Comparison of ENCODE assay signal across 8 cellular contexts in the genomic region with DNA sequence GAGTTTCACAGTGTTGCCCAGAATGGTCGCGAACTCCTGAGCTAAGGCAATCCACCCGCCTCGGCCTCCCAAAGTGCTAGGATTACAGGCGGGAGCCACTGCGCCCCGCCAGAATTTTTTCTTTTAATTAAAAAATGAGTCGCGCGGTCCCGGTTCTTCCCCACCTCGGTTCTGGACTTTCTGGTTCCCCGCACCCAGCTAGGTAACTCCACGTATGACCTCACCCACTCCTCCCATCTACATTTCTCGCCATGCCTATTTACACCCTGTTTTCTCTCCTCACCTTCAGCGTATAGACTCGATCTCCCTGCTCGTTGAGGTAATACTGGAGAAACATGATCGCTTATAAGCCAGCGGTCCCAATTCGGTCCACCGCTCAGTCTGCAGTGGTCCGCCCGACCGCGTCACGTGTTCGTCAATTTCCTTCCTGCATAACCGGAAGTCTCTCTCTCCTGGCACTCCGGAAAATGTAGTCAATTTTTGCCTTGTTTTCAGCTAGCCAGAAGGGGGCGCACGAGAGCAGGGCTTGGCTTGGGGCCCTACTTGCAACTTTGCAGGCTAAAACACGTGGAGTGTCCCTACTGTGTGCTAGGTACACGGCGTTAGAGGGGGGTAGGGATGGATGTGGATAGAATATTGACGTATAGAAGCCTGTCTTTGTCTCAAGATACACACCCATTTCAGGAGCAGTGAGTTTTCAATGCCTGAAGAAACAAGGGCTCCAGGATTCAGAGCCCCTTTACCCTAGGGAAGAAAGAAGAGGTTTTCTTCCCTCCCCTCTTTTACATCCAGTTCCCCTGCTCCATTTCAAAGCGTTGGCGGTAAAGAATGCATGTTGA. TPM values are rescaled to one million over a fixed set of nuclear protein-coding genes. Genes with fewer than 3 reads are reported as not detected.
DNase-seq lines count a peak whose midpoint lies in the region; ATAC-seq and TF ChIP-seq lines count a peak whose summit lies in the region.

NOP10 (minus strand) TSS at position 400 of the 839 bp plus-strand sequence; CDS start at position 337, 63 bp downstream.
A gene with protein sequence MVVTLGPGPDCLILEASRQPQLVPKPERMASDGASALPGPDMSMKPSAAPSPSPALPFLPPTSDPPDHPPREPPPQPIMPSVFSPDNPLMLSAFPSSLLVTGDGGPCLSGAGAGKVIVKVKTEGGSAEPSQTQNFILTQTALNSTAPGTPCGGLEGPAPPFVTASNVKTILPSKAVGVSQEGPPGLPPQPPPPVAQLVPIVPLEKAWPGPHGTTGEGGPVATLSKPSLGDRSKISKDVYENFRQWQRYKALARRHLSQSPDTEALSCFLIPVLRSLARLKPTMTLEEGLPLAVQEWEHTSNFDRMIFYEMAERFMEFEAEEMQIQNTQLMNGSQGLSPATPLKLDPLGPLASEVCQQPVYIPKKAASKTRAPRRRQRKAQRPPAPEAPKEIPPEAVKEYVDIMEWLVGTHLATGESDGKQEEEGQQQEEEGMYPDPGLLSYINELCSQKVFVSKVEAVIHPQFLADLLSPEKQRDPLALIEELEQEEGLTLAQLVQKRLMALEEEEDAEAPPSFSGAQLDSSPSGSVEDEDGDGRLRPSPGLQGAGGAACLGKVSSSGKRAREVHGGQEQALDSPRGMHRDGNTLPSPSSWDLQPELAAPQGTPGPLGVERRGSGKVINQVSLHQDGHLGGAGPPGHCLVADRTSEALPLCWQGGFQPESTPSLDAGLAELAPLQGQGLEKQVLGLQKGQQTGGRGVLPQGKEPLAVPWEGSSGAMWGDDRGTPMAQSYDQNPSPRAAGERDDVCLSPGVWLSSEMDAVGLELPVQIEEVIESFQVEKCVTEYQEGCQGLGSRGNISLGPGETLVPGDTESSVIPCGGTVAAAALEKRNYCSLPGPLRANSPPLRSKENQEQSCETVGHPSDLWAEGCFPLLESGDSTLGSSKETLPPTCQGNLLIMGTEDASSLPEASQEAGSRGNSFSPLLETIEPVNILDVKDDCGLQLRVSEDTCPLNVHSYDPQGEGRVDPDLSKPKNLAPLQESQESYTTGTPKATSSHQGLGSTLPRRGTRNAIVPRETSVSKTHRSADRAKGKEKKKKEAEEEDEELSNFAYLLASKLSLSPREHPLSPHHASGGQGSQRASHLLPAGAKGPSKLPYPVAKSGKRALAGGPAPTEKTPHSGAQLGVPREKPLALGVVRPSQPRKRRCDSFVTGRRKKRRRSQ (plus strand): TSS at position 579 of the 839 bp plus-strand sequence. CDS start 382 bp downstream, outside the sequence.

- H3K9ac ChIP-seq in parathyroid adenoma, result no peak within 1 kb of the TSS

- H3K4me1 ChIP-seq in parathyroid adenoma (no peaks in the 10 kb centered on the region), tibial nerve (peaks cover 0 to 30% (median 9%) of the 10 kb centered on the region in 4 donors)

- H3K27me3 ChIP-seq in parathyroid adenoma (ENCODE audit: control insufficient read depth, insufficient read depth, low read length) (no peaks in the 10 kb centered on the region), tibial nerve (no peaks in the 10 kb centered on the region)

- H3K4me3 Mint-ChIP-seq in activated naive CD8-positive, alpha-beta T cell, result no peak within 1 kb of the TSS

- peak within 1 kb of the TSS; percentile 51 for H3K4me2 ChIP-seq in parathyroid adenoma (ENCODE audit: low read length)

- H3K36me3 Mint-ChIP-seq in activated naive CD8-positive, alpha-beta T cell, result peaks cover 9% of the 10 kb centered on the region

- no peaks in the 10 kb centered on the region for H3K9me3 Mint-ChIP-seq in activated naive CD8-positive, alpha-beta T cell (ENCODE audit: low read depth)

- H3K27ac ChIP-seq in parathyroid adenoma (peak within 1 kb of the TSS; percentile 25), tibial nerve (peak within 1 kb of the TSS; percentile 66 to 94 (median 90))

- TF ChIP-seq CTCF in GM12801 (IDR thresholded peaks at IDR 0.05; ENCODE audit: extremely low read depth, insufficient read length), result peak; percentile 66
- peak; percentile 75 for TF ChIP-seq CTCF in parathyroid adenoma (IDR thresholded peaks at IDR 0.05)
- peak; percentile 87 to 96 (median 94) for TF ChIP-seq CTCF in tibial nerve (IDR thresholded peaks at IDR 0.05)

- peak; percentile 89 for ATAC-seq in HG02610 (IDR thresholded peaks at IDR 0.05; ENCODE audit: unreplicated experiment)
- peak; percentile 94 for ATAC-seq in SK-N-SH treated with all-trans-retinoic acid at 6 μM for 48 hours
- ATAC-seq in Right ventricle myocardium superior (ENCODE audit: poor library complexity), result peak; percentile 97

- peak within 1 kb of the TSS; percentile 80 for H2AFZ ChIP-seq in parathyroid adenoma

- DNase-seq in NCI-H1092 treated with DMSO at 0.1 percent for 48 hours (lab: John Stamatoyannopoulos, UW) (peak; percentile 82), Right ventricle myocardium superior (peak; percentile 93), tibial nerve (ENCODE audit: low spot score in 2 of 2) (peak; percentile 73 to 85)

- TF ChIP-seq POLR2A in tibial nerve (IDR thresholded peaks at IDR 0.05), result peak; percentile 63 to 68

- H3K79me2 ChIP-seq in parathyroid adenoma, result no peaks in the 10 kb centered on the region

- H3K9me3 ChIP-seq in parathyroid adenoma (ENCODE audit: control insufficient read depth, low read length) (no peaks in the 10 kb centered on the region), tibial nerve (no peaks in the 10 kb centered on the region)

- H3K27ac Mint-ChIP-seq in activated naive CD8-positive, alpha-beta T cell, result peak within 1 kb of the TSS; percentile 94

- H3K36me3 ChIP-seq in parathyroid adenoma (ENCODE audit: control insufficient read depth, insufficient read depth, low read length) (no peaks in the 10 kb centered on the region), tibial nerve (peaks cover 0 to 22% (median 0%) of the 10 kb centered on the region in 3 donors)

- peak; percentile 80 to 98 for TF ChIP-seq EP300 in tibial nerve (IDR thresholded peaks at IDR 0.05)

- H3K4me3 ChIP-seq in parathyroid adenoma (ENCODE audit: low read depth, low read length), result peak within 1 kb of the TSS; percentile 69
- H3K4me3 ChIP-seq in tibial nerve, result peak within 1 kb of the TSS; percentile 61 to 87 (median 74)

- H3K27me3 Mint-ChIP-seq in activated naive CD8-positive, alpha-beta T cell, result no peaks in the 10 kb centered on the region

- H3K4me1 Mint-ChIP-seq in activated naive CD8-positive, alpha-beta T cell (ENCODE audit: low read depth), result peaks cover 28% of the 10 kb centered on the region

- intact Hi-C loops in Right ventricle myocardium superior (cut with DNase I), result loop anchor here (1.0 kb wide), 1 partner anchor 24 kb away; the partner anchor contains the start of gene LPCAT4

- WGBS in tibial nerve, 2 donors, result 1 to 2% methylated on average over 38 of the region's 38 CpGs

TF ChIP-seq in SK-N-SH treated with all-trans-retinoic acid at 6 μM for 48 hours, 23 proteins besides CTCF, POLR2A, EP300 and RAD21 (continues in another document):
- TF ChIP-seq ISL1 (CRISPR knock-in tag; IDR thresholded peaks at IDR 0.05), result no peak
- no peak for TF ChIP-seq PATZ1 (CRISPR knock-in tag; IDR thresholded peaks at IDR 0.05; ENCODE audit: borderline replicate concordance)
- TF ChIP-seq, protein P1, sequence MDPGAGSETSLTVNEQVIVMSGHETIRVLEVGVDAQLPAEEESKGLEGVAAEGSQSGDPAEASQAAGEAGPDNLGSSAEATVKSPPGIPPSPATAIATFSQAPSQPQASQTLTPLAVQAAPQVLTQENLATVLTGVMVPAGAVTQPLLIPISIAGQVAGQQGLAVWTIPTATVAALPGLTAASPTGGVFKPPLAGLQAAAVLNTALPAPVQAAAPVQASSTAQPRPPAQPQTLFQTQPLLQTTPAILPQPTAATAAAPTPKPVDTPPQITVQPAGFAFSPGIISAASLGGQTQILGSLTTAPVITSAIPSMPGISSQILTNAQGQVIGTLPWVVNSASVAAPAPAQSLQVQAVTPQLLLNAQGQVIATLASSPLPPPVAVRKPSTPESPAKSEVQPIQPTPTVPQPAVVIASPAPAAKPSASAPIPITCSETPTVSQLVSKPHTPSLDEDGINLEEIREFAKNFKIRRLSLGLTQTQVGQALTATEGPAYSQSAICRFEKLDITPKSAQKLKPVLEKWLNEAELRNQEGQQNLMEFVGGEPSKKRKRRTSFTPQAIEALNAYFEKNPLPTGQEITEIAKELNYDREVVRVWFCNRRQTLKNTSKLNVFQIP (CRISPR knock-in tag; IDR thresholded peaks at IDR 0.05; ENCODE audit: borderline replicate concordance, low read depth), result no peak
- no peak for TF ChIP-seq SNAI2 (CRISPR knock-in tag; IDR thresholded peaks at IDR 0.05)
- no peak for TF ChIP-seq GLIS3 (CRISPR knock-in tag; IDR thresholded peaks at IDR 0.05)
- TF ChIP-seq, protein P2, sequence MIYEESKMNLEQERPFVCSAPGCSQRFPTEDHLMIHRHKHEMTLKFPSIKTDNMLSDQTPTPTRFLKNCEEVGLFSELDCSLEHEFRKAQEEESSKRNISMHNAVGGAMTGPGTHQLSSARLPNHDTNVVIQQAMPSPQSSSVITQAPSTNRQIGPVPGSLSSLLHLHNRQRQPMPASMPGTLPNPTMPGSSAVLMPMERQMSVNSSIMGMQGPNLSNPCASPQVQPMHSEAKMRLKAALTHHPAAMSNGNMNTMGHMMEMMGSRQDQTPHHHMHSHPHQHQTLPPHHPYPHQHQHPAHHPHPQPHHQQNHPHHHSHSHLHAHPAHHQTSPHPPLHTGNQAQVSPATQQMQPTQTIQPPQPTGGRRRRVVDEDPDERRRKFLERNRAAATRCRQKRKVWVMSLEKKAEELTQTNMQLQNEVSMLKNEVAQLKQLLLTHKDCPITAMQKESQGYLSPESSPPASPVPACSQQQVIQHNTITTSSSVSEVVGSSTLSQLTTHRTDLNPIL (CRISPR knock-in tag; IDR thresholded peaks at IDR 0.05; ENCODE audit: low read depth), result no peak
- TF ChIP-seq TOX (CRISPR knock-in tag; IDR thresholded peaks at IDR 0.05; ENCODE audit: borderline replicate concordance), result no peak
- TF ChIP-seq CSDC2 (CRISPR knock-in tag; IDR thresholded peaks at IDR 0.05), result no peak
- TF ChIP-seq RARB (CRISPR knock-in tag; IDR thresholded peaks at IDR 0.05), result no peak

RNA-seq across cellular contexts. Expression of gene NOP10, which starts in this region (rescaled TPM):
- total RNA-seq in Right ventricle myocardium superior, result 136 TPM
- 100 to 1,000 TPM in 1 of 4 donors, 10 to 100 TPM in 3; 75.4 to 133 (median 87.7) TPM for total RNA-seq in tibial nerve

RNA-seq across cellular contexts. Expression of the second gene that starts in this region (rescaled TPM):
- total RNA-seq in Right ventricle myocardium superior (not detected), tibial nerve (not detected)

Comparison
In these comparisons a context has a peak if more than half of its experiments do, and no peak if none do; other contexts are left out.
1. Peak in every context shown above with its lines: DNase-seq, ATAC-seq, H3K4me3 ChIP-seq and H3K27ac ChIP-seq.